Comparison of ENCODE assay signal across 26 cellular contexts in genomic region chr3:33581666-33582065, GRCh38.
DNase-seq lines count a peak whose midpoint lies in the region; ATAC-seq and TF ChIP-seq lines count a peak whose summit lies in the region.
"Had no signal": no experiment of that assay in that cellular context is flagged by ENCODE, and none has a peak within 500 bp of the region (broad histone marks: within the 10 kb centered on the region; RNA-seq: fewer than 3 reads in every experiment).

No MANE protein-coding gene starts in this region.

- no peak overlapping the region for H3K23ac ChIP-seq in H9 (ENCODE audit: insufficient read length, low read depth, low read length)
- H3K23ac ChIP-seq in trophoblast cell (ENCODE audit: low read length) = no peak overlapping the region

- no peak overlapping the region for H4K5ac ChIP-seq in H9 (ENCODE audit: insufficient read length, low read depth, low read length)

- TF ChIP-seq CTCF in H9 (conservative IDR thresholded peaks at IDR 0.05) (no peak), activated B cell treated with CpG ODN at 0.5 μM for 24 hours (IDR thresholded peaks at IDR 0.05) (no peak)

- no peak overlapping the region for H2AFZ ChIP-seq in H9 (ENCODE audit: low read length)
- H2AFZ ChIP-seq in trophoblast cell (ENCODE audit: insufficient read depth, low read length, poor library complexity) = no peak overlapping the region

- H4K20me1 ChIP-seq in H9 (ENCODE audit: control insufficient read depth, insufficient read depth, insufficient read length) = no peaks in the 10 kb centered on the region

- H2AK5ac ChIP-seq in H9 (ENCODE audit: insufficient read length, low read length) (no peak overlapping the region), trophoblast cell (ENCODE audit: low read length) (no peak overlapping the region)

- POLR2A ChIA-PET in activated B cell treated with CpG ODN at 0.5 μM for 24 hours (lab: Charles Lee) = interaction anchor here (0.5 kb wide), 1 partner anchor 360 kb away, joined by 4 read pairs; no protein-coding TSS in a partner anchor

- no peak overlapping the region for H3K4me3 ChIP-seq in trophoblast cell (ENCODE audit: low read depth, low read length)
- H3K4me3 ChIP-seq: A549, GM12878, Peyer's patch, SK-N-MC had no signal

- peaks cover 12% of the 10 kb centered on the region for H3K4me1 ChIP-seq in H9 (ENCODE audit: insufficient read depth, low read length)
- peaks cover 0 to 6% of the 10 kb centered on the region in 2 experiments for H3K4me1 ChIP-seq in trophoblast cell (ENCODE audit: control insufficient read depth in 1 of 2, insufficient read depth in 2 of 2, low read length in 2 of 2)
- H3K4me1 ChIP-seq: Peyer's patch had no signal

- H3K9ac ChIP-seq in H9 (ENCODE audit: extremely low read depth, insufficient read length, low read length) (no peak overlapping the region), trophoblast cell (ENCODE audit: low read length) (no peak overlapping the region)
- H3K9ac ChIP-seq: KMS-11 had no signal

- H3K27me3 ChIP-seq in H9 (ENCODE audit: insufficient read depth, low read length) = no peaks in the 10 kb centered on the region
- no peaks in the 10 kb centered on the region for H3K27me3 ChIP-seq in trophoblast cell (ENCODE audit: insufficient read depth, low read length)
- H3K27me3 ChIP-seq: Peyer's patch had no signal

- no peak overlapping the region for H4K91ac ChIP-seq in H9 (ENCODE audit: insufficient read length, low read depth, low read length)
- H4K91ac ChIP-seq in trophoblast cell (ENCODE audit: low read depth, low read length) = no peak overlapping the region

- peaks cover 2 to 12% (median 11%) of the 10 kb centered on the region in 3 experiments; a peak in 5 of 7 replicates for H3K36me3 Mint-ChIP-seq in H9 (ENCODE audit: insufficient read depth in 1 of 3, low read depth in 3 of 3)
- peaks cover 40% of the 10 kb centered on the region for H3K36me3 Mint-ChIP-seq in activated B cell treated with CpG ODN at 0.5 μM for 24 hours (ENCODE audit: low read depth)

- H3K14ac ChIP-seq in H9 (ENCODE audit: insufficient read depth, low read length) (no peak overlapping the region), trophoblast cell (ENCODE audit: low read length) (no peak overlapping the region)

- H2BK20ac ChIP-seq in H9 (ENCODE audit: low read depth, low read length, poor library complexity, severe bottlenecking) = no peak overlapping the region

- H3K18ac ChIP-seq in H9 (ENCODE audit: insufficient read length, low read depth, low read length) (peak overlapping the region; percentile 33), trophoblast cell (ENCODE audit: low read length) (no peak overlapping the region)

- H3K79me2 ChIP-seq in H9 (ENCODE audit: insufficient read depth, low read length) (no peaks in the 10 kb centered on the region), trophoblast cell (ENCODE audit: control insufficient read depth, insufficient read depth, low read length, poor library complexity) (no peaks in the 10 kb centered on the region)

- H3K9me3 Mint-ChIP-seq in H9 (no peaks in the 10 kb centered on the region), activated B cell treated with CpG ODN at 0.5 μM for 24 hours (no peaks in the 10 kb centered on the region)
- H3K9me3 Mint-ChIP-seq: CD4-positive, alpha-beta memory T cell; IgD-negative memory B cell had no signal

- intact Hi-C loops in activated B cell treated with CpG ODN at 0.5 μM for 24 hours (cut with micrococcal nuclease) = no loop called here

- no peak overlapping the region for H3T11ph ChIP-seq in H9 (ENCODE audit: low read length)

- H2BK5ac ChIP-seq in H9 (ENCODE audit: insufficient read length, low read length) (no peak overlapping the region), trophoblast cell (ENCODE audit: low read depth, low read length, poor library complexity) (no peak overlapping the region)

- H3K4me1 Mint-ChIP-seq in H9 (peaks cover 50 to 52% of the 10 kb centered on the region in 2 experiments), activated B cell treated with CpG ODN at 0.5 μM for 24 hours (no peaks in the 10 kb centered on the region)
- H3K4me1 Mint-ChIP-seq: CD4-positive, alpha-beta memory T cell; IgD-negative memory B cell had no signal

- no peak overlapping the region for H3K4ac ChIP-seq in H9 (ENCODE audit: low read depth, low read length)
- H3K4ac ChIP-seq in trophoblast cell (ENCODE audit: low read depth, low read length) = no peak overlapping the region

- H3K9me3 ChIP-seq in H9 (ENCODE audit: control insufficient read depth, low read depth, low read length) (no peaks in the 10 kb centered on the region), trophoblast cell (ENCODE audit: insufficient read depth, low read depth, low read length) (no peaks in the 10 kb centered on the region)
- H3K9me3 ChIP-seq: A549, Peyer's patch had no signal

- peak overlapping the region in 2 of 3 experiments; percentile 4 to 91; a peak in 3 of 7 replicates for H3K27ac Mint-ChIP-seq in H9
- peak overlapping the region; percentile 24 for H3K27ac Mint-ChIP-seq in activated B cell treated with CpG ODN at 0.5 μM for 24 hours
- H3K27ac Mint-ChIP-seq: IgD-negative memory B cell had no signal

- peaks cover 0 to 2% of the 10 kb centered on the region in 2 experiments for H3K36me3 ChIP-seq in trophoblast cell (ENCODE audit: control insufficient read depth in 1 of 2, insufficient read depth in 2 of 2, low read length in 2 of 2)

- DNase-seq in H9 (peak; percentile 48), activated B cell treated with CpG ODN at 0.5 μM for 24 hours (no peak), iPS-NIHi7 (ENCODE audit: extremely low spot score) (peak; percentile 13), trophoblast cell (peak; percentile 91 to 93)
- DNase-seq in activated T-cell treated with anti-CD3 and anti-CD28 coated beads, Interleukin-2, amount 50 U/mL, for 48 hours = no peak
- DNase-seq in stimulated activated CD4-positive, alpha-beta T cell treated with anti-CD3 and anti-CD28 coated beads, Interleukin-4, amount 100 ng/mL, for 4 hours = no peak
- DNase-seq: C1 segment of cervical spinal cord; CD4-positive, alpha-beta memory T cell; COR-L47; GDM1; HCEC 1CT; MM.1S; NCI-H1048; NCI-H1417; NCI-H1694 treated with DMSO at 0.1 percent for 48 hours; NCI-H2081; NCI-H2227 treated with DMSO at 0.1 percent for 48 hours; NCI-H69; Peyer's patch; SIG-M5 had no signal

- no peak overlapping the region for H4K12ac ChIP-seq in trophoblast cell (ENCODE audit: low read depth, low read length)

- H2BK120ac ChIP-seq in H9 (ENCODE audit: low read depth, low read length, poor library complexity, severe bottlenecking) (no peak overlapping the region), trophoblast cell (ENCODE audit: insufficient read depth, low read length, poor library complexity) (no peak overlapping the region)

- no peak overlapping the region for H3K56ac ChIP-seq in H9 (ENCODE audit: insufficient read length, low read depth, low read length)

- H3K4me3 Mint-ChIP-seq in H9 = no peak overlapping the region; a peak in 1 of 5 replicates
- H3K4me3 Mint-ChIP-seq in activated B cell treated with CpG ODN at 0.5 μM for 24 hours = no peak overlapping the region
- H3K4me3 Mint-ChIP-seq: CD4-positive, alpha-beta memory T cell; IgD-negative memory B cell had no signal

- no peaks in the 10 kb centered on the region for H3K23me2 ChIP-seq in H9 (ENCODE audit: insufficient read length, low read depth, low read length, poor library complexity, severe bottlenecking)

- no peak overlapping the region for H2BK12ac ChIP-seq in H9 (ENCODE audit: insufficient read length, low read depth, low read length)
- H2BK12ac ChIP-seq in trophoblast cell (ENCODE audit: low read length) = no peak overlapping the region

- H3K79me1 ChIP-seq in H9 (ENCODE audit: insufficient read depth, low read depth, low read length, poor library complexity, severe bottlenecking) = no peaks in the 10 kb centered on the region
- H3K79me1 ChIP-seq in trophoblast cell (ENCODE audit: low read length) = no peaks in the 10 kb centered on the region

- CTCF ChIA-PET in activated B cell treated with CpG ODN at 0.5 μM for 24 hours (lab: Charles Lee) = no interaction called here

- no peak overlapping the region for H3K27ac ChIP-seq in H9 (ENCODE audit: insufficient read length, low read depth, low read length)
- no peak overlapping the region for H3K27ac ChIP-seq in trophoblast cell (ENCODE audit: low read depth, low read length)
- H3K27ac ChIP-seq: A549, KMS-11, Peyer's patch, SK-N-MC had no signal

- no peak overlapping the region for H2BK15ac ChIP-seq in H9 (ENCODE audit: low read depth, low read length)

- H3K4me2 ChIP-seq in H9 (ENCODE audit: insufficient read depth, insufficient read length, low read length) (no peak overlapping the region), trophoblast cell (ENCODE audit: low read length) (no peak overlapping the region)
- H3K4me2 ChIP-seq: A549, KMS-11 had no signal

- H4K8ac ChIP-seq in H9 (replicated peaks; ENCODE audit: insufficient read length, low read depth, low read length) = no peak overlapping the region
- no peak overlapping the region for H4K8ac ChIP-seq in trophoblast cell (ENCODE audit: low read depth, low read length)

- ATAC-seq in activated B cell treated with CpG ODN at 0.5 μM for 24 hours (ENCODE audit: low read depth) = no peak
- no peak for ATAC-seq in GM19397 (IDR thresholded peaks at IDR 0.05; ENCODE audit: unreplicated experiment)
- ATAC-seq: A549, GM12878 had no signal

- WGBS in H9 (ENCODE audit: extremely low coverage, insufficient read length, low lambda C conversion rate) = no CpG with 5 or more reads among the region's 10 CpGs
- no CpG with 5 or more reads among the region's 10 CpGs for WGBS in trophoblast cell (ENCODE audit: extremely low coverage, insufficient coverage, insufficient read length)

- H3K27me3 Mint-ChIP-seq in H9 (ENCODE audit: low read depth) (no peaks in the 10 kb centered on the region), activated B cell treated with CpG ODN at 0.5 μM for 24 hours (no peaks in the 10 kb centered on the region)
- H3K27me3 Mint-ChIP-seq: CD4-positive, alpha-beta memory T cell; IgD-negative memory B cell had no signal

Comparison
In these comparisons a context has a peak if more than half of its experiments do, and no peak if none do; other contexts are left out.
1. DNase-seq: peak in H9 (single experiment), iPS-NIHi7 (single experiment) and trophoblast cell (2 of 2); none in activated B cell treated with CpG ODN at 0.5 μM for 24 hours (single experiment), activated T-cell treated with anti-CD3 and anti-CD28 coated beads, Interleukin-2, amount 50 U/mL, for 48 hours (0 of 2) and stimulated activated CD4-positive, alpha-beta T cell treated with anti-CD3 and anti-CD28 coated beads, Interleukin-4, amount 100 ng/mL, for 4 hours (0 of 2).